In the genomic region with DNA sequence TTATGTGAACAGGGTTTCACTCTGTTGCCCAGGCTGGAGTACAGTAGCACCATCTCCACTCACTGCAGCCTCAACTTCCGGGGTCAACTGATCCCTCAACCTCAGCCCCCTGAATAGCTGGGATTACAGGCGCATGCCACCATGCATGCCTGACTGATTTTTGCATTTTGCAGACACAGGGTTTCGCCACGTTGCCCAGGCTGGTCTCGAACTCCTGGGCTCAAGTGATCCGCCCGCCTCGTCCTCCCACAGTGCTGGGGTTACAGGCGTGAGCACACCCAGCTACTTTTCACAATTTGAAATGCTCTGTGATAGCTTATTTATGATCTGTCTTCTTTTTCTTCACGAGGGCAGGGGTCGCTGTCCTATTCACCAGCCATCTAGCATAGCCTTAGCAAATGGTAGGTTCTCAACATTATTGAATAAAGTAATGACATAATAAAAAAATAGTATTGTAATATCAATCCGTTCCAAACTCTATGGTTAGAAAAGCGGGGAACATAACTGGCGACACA, we compare ENCODE assay signal across 8 cellular contexts. TPM values are rescaled to one million over a fixed set of nuclear protein-coding genes. Genes with fewer than 3 reads are reported as not detected.
DNase-seq lines count a peak whose midpoint lies in the region; ATAC-seq and TF ChIP-seq lines count a peak whose summit lies in the region.

No MANE protein-coding gene starts in this region.

- peak overlapping the region; percentile 97 for H3K4me3 Mint-ChIP-seq in activated naive CD4-positive, alpha-beta T cell treated with anti-CD3 and anti-CD28 coated beads, Interleukin-2, amount 50 U/mL, for 24 hours
- H3K4me3 Mint-ChIP-seq in activated CD8-positive, alpha-beta T cell treated with anti-CD3 and anti-CD28 coated beads, Interleukin-2, amount 10 ng/mL, durations not matched to agents 7 days and 5 days, result peak overlapping the region; percentile 93

- POLR2A ChIA-PET in activated CD8-positive, alpha-beta T cell treated with anti-CD3 and anti-CD28 coated beads, Interleukin-2, amount 10 ng/mL, durations not matched to agents 7 days and 5 days (lab: Charles Lee), result interaction anchor here (0.9 to 1.6 kb wide), 5 partner anchors 9 to 97 kb away, joined by 3 to 4 read pairs (median 3); no protein-coding TSS in a partner anchor

- TF ChIP-seq CTCF in tibial artery (IDR thresholded peaks at IDR 0.05), result no peak

- peak overlapping the region; percentile 75 to 83 for H3K27ac ChIP-seq in tibial artery

- H3K36me3 ChIP-seq in tibial artery, result peaks cover 0 to 1% (median 0%) of the 10 kb centered on the region in 3 donors

- intact Hi-C loops in tibial artery (cut with DNase I; ENCODE audit: low total_unique reads), result no loop called here
- intact Hi-C loops in posterior vena cava (cut with DNase I), result loop anchor here in 1 of 2 donors (10.0 kb wide), 1 partner anchor 182 kb away; no protein-coding TSS in a partner anchor

- peak overlapping the region in 1 of 2 donors; percentile 70 for H3K4me3 ChIP-seq in tibial artery

- peaks cover 71% of the 10 kb centered on the region for H3K4me1 Mint-ChIP-seq in activated naive CD4-positive, alpha-beta T cell treated with anti-CD3 and anti-CD28 coated beads, Interleukin-2, amount 50 U/mL, for 24 hours
- H3K4me1 Mint-ChIP-seq in activated CD8-positive, alpha-beta T cell treated with anti-CD3 and anti-CD28 coated beads, Interleukin-2, amount 10 ng/mL, durations not matched to agents 7 days and 5 days (ENCODE audit: low read depth), result peaks cover 82% of the 10 kb centered on the region

- no peak for DNase-seq in activated naive CD4-positive, alpha-beta T cell treated with anti-CD3 and anti-CD28 coated beads, Interleukin-2, amount 50 U/mL, for 16 hours
- DNase-seq in activated CD8-positive, alpha-beta T cell treated with anti-CD3 and anti-CD28 coated beads, Interleukin-2, amount 10 ng/mL, durations not matched to agents 7 days and 5 days, result no peak
- no peak for DNase-seq in left lobe of liver (ENCODE audit: low spot score)
- no peak for DNase-seq in tibial artery
- no peak for DNase-seq in posterior vena cava (ENCODE audit: low spot score)
- DNase-seq in CD1c-positive myeloid dendritic cell (ENCODE audit: extremely low spot score), result no peak
- DNase-seq in GOT3 (lab: John Stamatoyannopoulos, UW), result no peak

- no peaks in the 10 kb centered on the region for H3K9me3 Mint-ChIP-seq in activated naive CD4-positive, alpha-beta T cell treated with anti-CD3 and anti-CD28 coated beads, Interleukin-2, amount 50 U/mL, for 24 hours
- H3K9me3 Mint-ChIP-seq in activated CD8-positive, alpha-beta T cell treated with anti-CD3 and anti-CD28 coated beads, Interleukin-2, amount 10 ng/mL, durations not matched to agents 7 days and 5 days (ENCODE audit: insufficient read depth), result no peaks in the 10 kb centered on the region

- no peaks in the 10 kb centered on the region for H3K9me3 ChIP-seq in tibial artery

- CTCF ChIA-PET in activated CD8-positive, alpha-beta T cell treated with anti-CD3 and anti-CD28 coated beads, Interleukin-2, amount 10 ng/mL, durations not matched to agents 7 days and 5 days (lab: Charles Lee), result interaction anchor here (0.9 to 5.0 kb wide), 11 partner anchors 8 to 76 kb away, joined by 3 to 65 read pairs (median 4); no protein-coding TSS in a partner anchor

- H3K36me3 Mint-ChIP-seq in activated naive CD4-positive, alpha-beta T cell treated with anti-CD3 and anti-CD28 coated beads, Interleukin-2, amount 50 U/mL, for 24 hours, result peaks cover 22% of the 10 kb centered on the region
- peaks cover 41% of the 10 kb centered on the region for H3K36me3 Mint-ChIP-seq in activated CD8-positive, alpha-beta T cell treated with anti-CD3 and anti-CD28 coated beads, Interleukin-2, amount 10 ng/mL, durations not matched to agents 7 days and 5 days (ENCODE audit: low read depth)

- ATAC-seq in activated CD8-positive, alpha-beta T cell treated with anti-CD3 and anti-CD28 coated beads, Interleukin-2, amount 10 ng/mL, durations not matched to agents 7 days and 5 days, result no peak
- peak; percentile 2 for ATAC-seq in left lobe of liver

- H3K4me1 ChIP-seq in tibial artery, result peaks cover 0 to 30% (median 23%) of the 10 kb centered on the region in 4 donors

- no peaks in the 10 kb centered on the region for H3K27me3 ChIP-seq in tibial artery

- H3K27me3 Mint-ChIP-seq in activated naive CD4-positive, alpha-beta T cell treated with anti-CD3 and anti-CD28 coated beads, Interleukin-2, amount 50 U/mL, for 24 hours, result no peaks in the 10 kb centered on the region
- H3K27me3 Mint-ChIP-seq in activated CD8-positive, alpha-beta T cell treated with anti-CD3 and anti-CD28 coated beads, Interleukin-2, amount 10 ng/mL, durations not matched to agents 7 days and 5 days (ENCODE audit: low read depth), result no peaks in the 10 kb centered on the region

- H3K27ac Mint-ChIP-seq in activated naive CD4-positive, alpha-beta T cell treated with anti-CD3 and anti-CD28 coated beads, Interleukin-2, amount 50 U/mL, for 24 hours, result no peak overlapping the region
- peak overlapping the region; percentile 88 for H3K27ac Mint-ChIP-seq in activated CD8-positive, alpha-beta T cell treated with anti-CD3 and anti-CD28 coated beads, Interleukin-2, amount 10 ng/mL, durations not matched to agents 7 days and 5 days

RNA-seq across cellular contexts. Expression of a gene that starts 0.5 kb away (rescaled TPM):
- 10 to 100 TPM; 56.8 to 57.8 TPM for total RNA-seq in activated CD8-positive, alpha-beta T cell treated with anti-CD3 and anti-CD28 coated beads, Interleukin-2, amount 10 ng/mL, durations not matched to agents 7 days and 5 days
- total RNA-seq in left lobe of liver (22.7 TPM), posterior vena cava (10 to 100 TPM; 40.9 to 43.1 TPM)

RNA-seq across cellular contexts. Expression of a gene that starts 27.2 kb away (rescaled TPM):
- 10 to 100 TPM; 11.0 to 11.1 TPM for total RNA-seq in activated CD8-positive, alpha-beta T cell treated with anti-CD3 and anti-CD28 coated beads, Interleukin-2, amount 10 ng/mL, durations not matched to agents 7 days and 5 days
- total RNA-seq in left lobe of liver (1.5 TPM), posterior vena cava (10 to 100 TPM; 22.4 to 45.1 TPM)
